ENCODE assay signal across 32 cellular contexts in the genomic region with DNA sequence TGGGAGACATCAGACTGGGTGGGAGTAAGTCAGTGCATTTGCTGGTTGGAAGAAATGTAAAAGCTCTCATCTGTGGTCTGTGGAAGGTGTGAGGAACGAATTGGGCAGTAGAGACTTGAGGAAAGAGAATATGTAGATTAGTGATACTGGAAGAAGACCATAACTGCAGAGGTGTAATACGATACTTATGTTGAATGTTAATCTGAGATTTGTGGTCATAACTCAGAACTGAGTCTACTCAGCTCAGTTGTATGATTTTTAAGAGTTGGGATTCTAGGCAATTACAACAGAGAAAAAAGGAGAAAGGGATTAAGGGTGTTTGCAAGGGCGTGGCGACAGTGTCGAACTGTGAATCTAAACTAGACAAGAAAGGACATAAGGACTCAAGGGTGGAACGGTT. TPM values are rescaled to one million over a fixed set of nuclear protein-coding genes. Genes with fewer than 3 reads are reported as not detected.
"Had no signal": no experiment of that assay in that cellular context is flagged by ENCODE, and none has a peak within 500 bp of the region (broad histone marks: within the 10 kb centered on the region; RNA-seq: fewer than 3 reads in every experiment).

No MANE protein-coding gene starts in this region.

- DNase-seq: activated CD4-positive, alpha-beta memory T cell treated with anti-CD3 and anti-CD28 coated beads, Interleukin-2, amount 10 ng/mL, durations not matched to agents 7 days and 5 days; activated CD4-positive, alpha-beta T cell treated with anti-CD3 and anti-CD28 coated beads for 1 hour; activated CD4-positive, alpha-beta T cell treated with anti-CD3 and anti-CD28 coated beads for 48 hours; activated CD4-positive, CD25-positive, alpha-beta regulatory T cell; activated CD8-positive, alpha-beta memory T cell treated with anti-CD3 and anti-CD28 coated beads for 24 hours; activated CD8-positive, alpha-beta memory T cell treated with anti-CD3 and anti-CD28 coated beads, Interleukin-2, amount 10 ng/mL, durations not matched to agents 7 days and 5 days; activated CD8-positive, alpha-beta memory T cell treated with anti-CD3 and anti-CD28 coated beads, Interleukin-2, amount 50 U/mL, for 48 hours; activated effector memory CD4-positive, alpha-beta T cell treated with Interleukin-2 at 50 U/mL for 16 hours; activated naive CD4-positive, alpha-beta T cell treated with anti-CD3 and anti-CD28 coated beads, Interleukin-2, amount 50 U/mL, for 16 hours; activated naive CD8-positive, alpha-beta T cell treated with anti-CD3 and anti-CD28 coated beads for 36 hours; activated T-cell treated with anti-CD3 and anti-CD28 coated beads, Interleukin-2, amount 50 U/mL, for 48 hours; amniotic stem cell; aorta; Karpas-422; KBM-7; NCI-H1048; NCI-H1105 treated with DMSO at 0.1 percent for 48 hours; NCI-H1436 treated with DMSO at 0.1 percent for 48 hours; NCI-H1694 treated with DMSO at 0.1 percent for 48 hours; NCI-H2029; NCI-H345; NCI-H524 treated with DMSO at 0.1 percent for 48 hours; NK-92 treated with Interleukin-12 subunit alpha and Interleukin-12 subunit beta, amount 100 ng/mL, for 24 hours; OCI-M1; Right ventricle myocardium superior; SW 1271; T-helper 1 cell; T-helper 2 cell; T-helper 9 cell; WERI-Rb-1 had no signal

- H3K4me3 ChIP-seq: cardiac muscle cell, MG63 had no signal

- ATAC-seq: activated CD8-positive, alpha-beta memory T cell treated with anti-CD3 and anti-CD28 coated beads, Interleukin-2, amount 10 ng/mL, durations not matched to agents 7 days and 5 days had no signal

RNA-seq across cellular contexts. Expression of a gene that starts 3.2 kb away (rescaled TPM):
- total RNA-seq: activated CD4-positive, alpha-beta memory T cell treated with anti-CD3 and anti-CD28 coated beads, Interleukin-2, amount 10 ng/mL, durations not matched to agents 7 days and 5 days had no signal
